ENCODE assay signal across 8 cellular contexts in the genomic region with DNA sequence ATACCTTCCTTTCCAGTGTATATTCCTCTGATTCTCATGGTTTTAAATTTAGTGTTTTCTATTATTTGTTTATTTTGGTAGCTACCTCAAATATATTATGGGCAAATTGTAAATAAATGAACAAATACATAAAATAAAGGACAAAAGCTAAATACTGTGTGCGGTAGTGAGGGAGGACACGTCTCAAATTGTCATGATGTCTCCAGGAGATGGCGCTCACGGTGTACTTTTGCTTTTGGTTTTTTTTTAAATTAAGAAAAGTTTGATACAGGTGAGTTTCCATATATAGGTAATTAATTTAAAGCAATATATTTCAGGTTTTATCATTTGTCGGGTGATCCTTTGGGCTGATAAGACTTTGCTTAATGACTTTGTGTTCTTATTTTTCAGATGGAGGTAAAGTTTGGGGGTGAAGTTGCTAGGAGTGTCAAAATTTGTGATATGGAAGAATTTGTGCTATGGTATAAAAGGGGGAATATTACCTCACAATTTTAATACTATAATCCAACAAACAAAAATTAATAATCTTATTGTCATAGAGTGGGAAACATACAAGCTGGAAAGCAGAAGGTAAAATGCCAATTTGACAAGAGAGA.
DNase-seq lines count a peak whose midpoint lies in the region; ATAC-seq and TF ChIP-seq lines count a peak whose summit lies in the region.
"Had no signal": no experiment of that assay in that cellular context is flagged by ENCODE, and none has a peak within 500 bp of the region (broad histone marks: within the 10 kb centered on the region; RNA-seq: fewer than 3 reads in every experiment).

No MANE protein-coding gene starts in this region.

- no peaks in the 10 kb centered on the region for H3K27me3 Mint-ChIP-seq in neural crest cell (ENCODE audit: low read depth)
- H3K27me3 Mint-ChIP-seq in T-cell = no peaks in the 10 kb centered on the region
- H3K27me3 Mint-ChIP-seq: IgD-negative memory B cell had no signal

- TF ChIP-seq CTCF in GM12873 (IDR thresholded peaks at IDR 0.05; ENCODE audit: insufficient read depth, low read depth, low read length, missing control alignments) (peak; percentile 49), cardiac fibroblast (IDR thresholded peaks at IDR 0.05; ENCODE audit: low read depth, low read length) (peak; percentile 31), neural crest cell (conservative IDR thresholded peaks at IDR 0.05) (peak; percentile 71)

- POLR2A ChIA-PET in T-cell (lab: Charles Lee) = no interaction called here

- H3K4me3 ChIP-seq in cardiac fibroblast (replicated peaks in 1 of 2; ENCODE audit: low read depth in 2 of 2, low read length in 2 of 2) = no peak overlapping the region

- H3K9me3 Mint-ChIP-seq in neural crest cell = peaks cover 6% of the 10 kb centered on the region
- H3K9me3 Mint-ChIP-seq in T-cell = peaks cover 11 to 21% (median 11%) of the 10 kb centered on the region in 3 donors

- no peak for ATAC-seq in HG02798 (IDR thresholded peaks at IDR 0.05; ENCODE audit: poor library complexity, unreplicated experiment)
- no peak for ATAC-seq in T-cell (replicated peaks in 1 of 4)

- peaks cover 19% of the 10 kb centered on the region for H3K36me3 Mint-ChIP-seq in neural crest cell (ENCODE audit: low read depth)
- no peaks in the 10 kb centered on the region for H3K36me3 Mint-ChIP-seq in T-cell
- H3K36me3 Mint-ChIP-seq: IgD-negative memory B cell had no signal

- peak; percentile 11 for DNase-seq in LoVo (ENCODE audit: low spot score)
- peak; percentile 30 to 43 for DNase-seq in cardiac fibroblast (ENCODE audit: low read depth in 2 of 2)
- DNase-seq in neural crest cell (ENCODE audit: low read depth, low spot score) = peak; percentile 26
- no peak for DNase-seq in T-cell
- DNase-seq in CD1c-positive myeloid dendritic cell (ENCODE audit: extremely low spot score) = no peak

- H3K4me3 Mint-ChIP-seq in neural crest cell (no peak overlapping the region), T-cell (no peak overlapping the region)
- H3K4me3 Mint-ChIP-seq: IgD-negative memory B cell had no signal

- CTCF ChIA-PET in T-cell (lab: Charles Lee) = no interaction called here

- peaks cover 15% of the 10 kb centered on the region for H3K4me1 Mint-ChIP-seq in neural crest cell
- no peaks in the 10 kb centered on the region for H3K4me1 Mint-ChIP-seq in T-cell
- H3K4me1 Mint-ChIP-seq: IgD-negative memory B cell had no signal

- H3K27ac Mint-ChIP-seq in neural crest cell (ENCODE audit: unreplicated experiment) = no peak overlapping the region
- no peak overlapping the region for H3K27ac Mint-ChIP-seq in T-cell
- H3K27ac Mint-ChIP-seq: IgD-negative memory B cell had no signal

Comparison
In these comparisons a context has a peak if more than half of its experiments do, and no peak if none do; other contexts are left out.
1. DNase-seq: peak in LoVo (single experiment), cardiac fibroblast (2 of 2) and neural crest cell (single experiment); none in T-cell (0 of 34) and CD1c-positive myeloid dendritic cell (single experiment).
2. Peak in every context shown above with its lines, with median percentiles within 50 percentile points of each other: CTCF ChIP-seq.